ENCODE assay signal across 1 cellular context in the genomic region with DNA sequence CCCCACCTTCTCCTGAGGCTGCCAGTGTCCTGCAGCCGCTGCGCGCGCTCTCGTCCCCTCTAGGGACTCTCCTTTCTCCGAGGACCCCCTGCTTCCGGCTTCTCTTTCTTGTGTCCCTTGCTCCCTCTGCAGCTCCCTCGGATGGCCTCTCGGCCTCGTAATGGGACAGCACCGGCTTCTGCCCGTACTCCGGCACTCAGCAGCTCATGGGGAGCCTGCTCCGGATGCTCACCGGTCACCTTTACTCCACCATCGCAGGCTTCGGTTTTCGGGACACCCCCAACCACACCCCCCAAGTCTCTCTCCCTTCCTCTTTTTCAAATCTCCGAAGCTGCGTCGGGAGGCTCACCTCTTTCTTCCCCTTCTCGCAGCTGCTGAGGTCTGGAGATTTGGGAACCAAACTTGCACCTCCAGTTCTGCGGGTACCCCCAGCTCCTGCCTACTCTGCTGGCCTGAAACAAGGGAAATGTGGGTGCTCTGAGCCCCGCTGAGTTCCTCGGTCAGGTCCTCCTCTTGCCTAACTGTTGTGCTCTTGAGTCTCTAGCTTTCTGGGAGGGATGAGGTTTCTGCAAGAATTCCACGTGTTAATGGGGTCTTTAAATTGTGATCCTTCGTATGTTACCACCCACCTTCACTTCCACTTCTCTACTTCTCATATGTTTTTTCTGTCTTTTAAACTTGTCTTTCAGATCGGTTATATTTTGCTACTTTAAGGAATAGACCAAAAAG.
TF ChIP-seq lines count a peak whose summit lies in the region.

No MANE protein-coding gene starts in this region.

TF ChIP-seq in K562, 482 proteins besides CTCF, POLR2A, EP300 and RAD21 (continued from another document and continues in another):
- TF ChIP-seq, protein P1, sequence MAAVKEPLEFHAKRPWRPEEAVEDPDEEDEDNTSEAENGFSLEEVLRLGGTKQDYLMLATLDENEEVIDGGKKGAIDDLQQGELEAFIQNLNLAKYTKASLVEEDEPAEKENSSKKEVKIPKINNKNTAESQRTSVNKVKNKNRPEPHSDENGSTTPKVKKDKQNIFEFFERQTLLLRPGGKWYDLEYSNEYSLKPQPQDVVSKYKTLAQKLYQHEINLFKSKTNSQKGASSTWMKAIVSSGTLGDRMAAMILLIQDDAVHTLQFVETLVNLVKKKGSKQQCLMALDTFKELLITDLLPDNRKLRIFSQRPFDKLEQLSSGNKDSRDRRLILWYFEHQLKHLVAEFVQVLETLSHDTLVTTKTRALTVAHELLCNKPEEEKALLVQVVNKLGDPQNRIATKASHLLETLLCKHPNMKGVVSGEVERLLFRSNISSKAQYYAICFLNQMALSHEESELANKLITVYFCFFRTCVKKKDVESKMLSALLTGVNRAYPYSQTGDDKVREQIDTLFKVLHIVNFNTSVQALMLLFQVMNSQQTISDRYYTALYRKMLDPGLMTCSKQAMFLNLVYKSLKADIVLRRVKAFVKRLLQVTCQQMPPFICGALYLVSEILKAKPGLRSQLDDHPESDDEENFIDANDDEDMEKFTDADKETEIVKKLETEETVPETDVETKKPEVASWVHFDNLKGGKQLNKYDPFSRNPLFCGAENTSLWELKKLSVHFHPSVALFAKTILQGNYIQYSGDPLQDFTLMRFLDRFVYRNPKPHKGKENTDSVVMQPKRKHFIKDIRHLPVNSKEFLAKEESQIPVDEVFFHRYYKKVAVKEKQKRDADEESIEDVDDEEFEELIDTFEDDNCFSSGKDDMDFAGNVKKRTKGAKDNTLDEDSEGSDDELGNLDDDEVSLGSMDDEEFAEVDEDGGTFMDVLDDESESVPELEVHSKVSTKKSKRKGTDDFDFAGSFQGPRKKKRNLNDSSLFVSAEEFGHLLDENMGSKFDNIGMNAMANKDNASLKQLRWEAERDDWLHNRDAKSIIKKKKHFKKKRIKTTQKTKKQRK (IDR thresholded peaks at IDR 0.05; ENCODE audit: borderline replicate concordance, low read depth, low read length): no peak
- 0 out of 2 replicates have a peak, but pooled peaks have one; percentile 16 for TF ChIP-seq TARDBP (IDR thresholded peaks at IDR 0.05)
- TF ChIP-seq TBL1XR1 (IDR thresholded peaks at IDR 0.05; ENCODE audit: low read length in 2 of 2): no peak
- TF ChIP-seq CC2D1A (IDR thresholded peaks at IDR 0.05): no peak
- no peak for TF ChIP-seq SRSF3 (IDR thresholded peaks at IDR 0.05; ENCODE audit: insufficient read depth, low read length)
- TF ChIP-seq TAF7 (tag; IDR thresholded peaks at IDR 0.05): no peak
- TF ChIP-seq NUFIP1 (IDR thresholded peaks at IDR 0.05; ENCODE audit: partially characterized antibody): no peak
- no peak for TF ChIP-seq TCF7L2 (IDR thresholded peaks at IDR 0.05; ENCODE audit: low read depth, low read length)
- no peak for TF ChIP-seq POLR2G (IDR thresholded peaks at IDR 0.05; ENCODE audit: low read depth, low read length)
- no peak for TF ChIP-seq CCNT2 (IDR thresholded peaks at IDR 0.05; ENCODE audit: borderline replicate concordance, extremely low read depth, insufficient read length, low read depth, low read length)
- TF ChIP-seq, protein P2, sequence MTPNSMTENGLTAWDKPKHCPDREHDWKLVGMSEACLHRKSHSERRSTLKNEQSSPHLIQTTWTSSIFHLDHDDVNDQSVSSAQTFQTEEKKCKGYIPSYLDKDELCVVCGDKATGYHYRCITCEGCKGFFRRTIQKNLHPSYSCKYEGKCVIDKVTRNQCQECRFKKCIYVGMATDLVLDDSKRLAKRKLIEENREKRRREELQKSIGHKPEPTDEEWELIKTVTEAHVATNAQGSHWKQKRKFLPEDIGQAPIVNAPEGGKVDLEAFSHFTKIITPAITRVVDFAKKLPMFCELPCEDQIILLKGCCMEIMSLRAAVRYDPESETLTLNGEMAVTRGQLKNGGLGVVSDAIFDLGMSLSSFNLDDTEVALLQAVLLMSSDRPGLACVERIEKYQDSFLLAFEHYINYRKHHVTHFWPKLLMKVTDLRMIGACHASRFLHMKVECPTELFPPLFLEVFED (CRISPR knock-in tag; conservative IDR thresholded peaks at IDR 0.05): no peak
- TF ChIP-seq ZNF586 (CRISPR knock-in tag; conservative IDR thresholded peaks at IDR 0.05): no peak
- no peak; the same call in 1 of the 2 replicates for TF ChIP-seq ETV5 (CRISPR knock-in tag; IDR thresholded peaks at IDR 0.05; ENCODE audit: low read depth)
- no peak for TF ChIP-seq PHB2 (IDR thresholded peaks at IDR 0.05; ENCODE audit: low read depth)
- peak; percentile 54 for TF ChIP-seq ELF1 (tag; IDR thresholded peaks at IDR 0.05)
- no peak for TF ChIP-seq YY1 (IDR thresholded peaks at IDR 0.05; ENCODE audit: borderline replicate concordance in 1 of 3, control insufficient read depth in 1 of 3, extremely low read depth in 1 of 3, insufficient read depth in 3 of 3, insufficient read length in 1 of 3, insufficient replicate concordance in 2 of 3, low read depth in 1 of 3, low read length in 2 of 3)
- TF ChIP-seq ZKSCAN8 (CRISPR knock-in tag; IDR thresholded peaks at IDR 0.05): no peak
- 0 out of 2 replicates have a peak, but pooled peaks have one; percentile 27 for TF ChIP-seq ZEB2 (IDR thresholded peaks at IDR 0.05)
- no peak for TF ChIP-seq NFATC3 (IDR thresholded peaks at IDR 0.05)
- TF ChIP-seq, protein P3, sequence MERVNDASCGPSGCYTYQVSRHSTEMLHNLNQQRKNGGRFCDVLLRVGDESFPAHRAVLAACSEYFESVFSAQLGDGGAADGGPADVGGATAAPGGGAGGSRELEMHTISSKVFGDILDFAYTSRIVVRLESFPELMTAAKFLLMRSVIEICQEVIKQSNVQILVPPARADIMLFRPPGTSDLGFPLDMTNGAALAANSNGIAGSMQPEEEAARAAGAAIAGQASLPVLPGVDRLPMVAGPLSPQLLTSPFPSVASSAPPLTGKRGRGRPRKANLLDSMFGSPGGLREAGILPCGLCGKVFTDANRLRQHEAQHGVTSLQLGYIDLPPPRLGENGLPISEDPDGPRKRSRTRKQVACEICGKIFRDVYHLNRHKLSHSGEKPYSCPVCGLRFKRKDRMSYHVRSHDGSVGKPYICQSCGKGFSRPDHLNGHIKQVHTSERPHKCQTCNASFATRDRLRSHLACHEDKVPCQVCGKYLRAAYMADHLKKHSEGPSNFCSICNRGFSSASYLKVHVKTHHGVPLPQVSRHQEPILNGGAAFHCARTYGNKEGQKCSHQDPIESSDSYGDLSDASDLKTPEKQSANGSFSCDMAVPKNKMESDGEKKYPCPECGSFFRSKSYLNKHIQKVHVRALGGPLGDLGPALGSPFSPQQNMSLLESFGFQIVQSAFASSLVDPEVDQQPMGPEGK (CRISPR knock-in tag; IDR thresholded peaks at IDR 0.05; ENCODE audit: borderline replicate concordance): no peak
- TF ChIP-seq, protein P4, sequence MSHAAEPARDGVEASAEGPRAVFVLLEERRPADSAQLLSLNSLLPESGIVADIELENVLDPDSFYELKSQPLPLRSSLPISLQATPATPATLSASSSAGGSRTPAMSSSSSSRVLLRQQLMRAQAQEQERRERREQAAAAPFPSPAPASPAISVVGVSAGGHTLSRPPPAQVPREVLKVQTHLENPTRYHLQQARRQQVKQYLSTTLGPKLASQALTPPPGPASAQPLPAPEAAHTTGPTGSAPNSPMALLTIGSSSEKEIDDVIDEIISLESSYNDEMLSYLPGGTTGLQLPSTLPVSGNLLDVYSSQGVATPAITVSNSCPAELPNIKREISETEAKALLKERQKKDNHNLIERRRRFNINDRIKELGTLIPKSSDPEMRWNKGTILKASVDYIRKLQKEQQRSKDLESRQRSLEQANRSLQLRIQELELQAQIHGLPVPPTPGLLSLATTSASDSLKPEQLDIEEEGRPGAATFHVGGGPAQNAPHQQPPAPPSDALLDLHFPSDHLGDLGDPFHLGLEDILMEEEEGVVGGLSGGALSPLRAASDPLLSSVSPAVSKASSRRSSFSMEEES (CRISPR knock-in tag; IDR thresholded peaks at IDR 0.05): no peak
- no peak; the same call in 1 of the 2 replicates for TF ChIP-seq ZBTB7A (IDR thresholded peaks at IDR 0.05; ENCODE audit: borderline replicate concordance, control insufficient read depth, low read depth, low read length)
- no peak for TF ChIP-seq CREM (IDR thresholded peaks at IDR 0.05; ENCODE audit: low read depth)
- no peak for TF ChIP-seq RNF2 (IDR thresholded peaks at IDR 0.05)
- TF ChIP-seq MTF1 (CRISPR knock-in tag; IDR thresholded peaks at IDR 0.05; ENCODE audit: borderline replicate concordance): no peak
- TF ChIP-seq SREBF2 (CRISPR knock-in tag; IDR thresholded peaks at IDR 0.05): no peak
- peak; percentile 94 for TF ChIP-seq SPI1 (IDR thresholded peaks at IDR 0.05; ENCODE audit: borderline replicate concordance, low read depth, low read length)
- TF ChIP-seq CREBBP (IDR thresholded peaks at IDR 0.05; ENCODE audit: low read depth, low read length): no peak
- no peak for TF ChIP-seq ZNF584 (CRISPR knock-in tag; IDR thresholded peaks at IDR 0.05; ENCODE audit: low read depth)
- TF ChIP-seq, protein P5, sequence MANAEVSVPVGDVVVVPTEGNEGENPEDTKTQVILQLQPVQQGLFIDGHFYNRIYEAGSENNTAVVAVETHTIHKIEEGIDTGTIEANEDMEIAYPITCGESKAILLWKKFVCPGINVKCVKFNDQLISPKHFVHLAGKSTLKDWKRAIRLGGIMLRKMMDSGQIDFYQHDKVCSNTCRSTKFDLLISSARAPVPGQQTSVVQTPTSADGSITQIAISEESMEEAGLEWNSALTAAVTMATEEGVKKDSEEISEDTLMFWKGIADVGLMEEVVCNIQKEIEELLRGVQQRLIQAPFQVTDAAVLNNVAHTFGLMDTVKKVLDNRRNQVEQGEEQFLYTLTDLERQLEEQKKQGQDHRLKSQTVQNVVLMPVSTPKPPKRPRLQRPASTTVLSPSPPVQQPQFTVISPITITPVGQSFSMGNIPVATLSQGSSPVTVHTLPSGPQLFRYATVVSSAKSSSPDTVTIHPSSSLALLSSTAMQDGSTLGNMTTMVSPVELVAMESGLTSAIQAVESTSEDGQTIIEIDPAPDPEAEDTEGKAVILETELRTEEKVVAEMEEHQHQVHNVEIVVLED (CRISPR knock-in tag; IDR thresholded peaks at IDR 0.05): no peak
- TF ChIP-seq, protein P6, sequence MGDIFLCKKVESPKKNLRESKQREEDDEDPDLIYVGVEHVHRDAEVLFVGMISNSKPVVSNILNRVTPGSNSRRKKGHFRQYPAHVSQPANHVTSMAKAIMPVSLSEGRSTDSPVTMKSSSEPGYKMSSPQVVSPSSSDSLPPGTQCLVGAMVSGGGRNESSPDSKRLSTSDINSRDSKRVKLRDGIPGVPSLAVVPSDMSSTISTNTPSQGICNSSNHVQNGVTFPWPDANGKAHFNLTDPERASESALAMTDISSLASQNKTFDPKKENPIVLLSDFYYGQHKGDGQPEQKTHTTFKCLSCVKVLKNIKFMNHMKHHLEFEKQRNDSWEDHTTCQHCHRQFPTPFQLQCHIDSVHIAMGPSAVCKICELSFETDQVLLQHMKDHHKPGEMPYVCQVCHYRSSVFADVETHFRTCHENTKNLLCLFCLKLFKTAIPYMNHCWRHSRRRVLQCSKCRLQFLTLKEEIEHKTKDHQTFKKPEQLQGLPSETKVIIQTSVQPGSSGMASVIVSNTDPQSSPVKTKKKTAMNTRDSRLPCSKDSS (IDR thresholded peaks at IDR 0.05; ENCODE audit: low read depth, partially characterized antibody): no peak
- no peak for TF ChIP-seq ZNF217 (CRISPR knock-in tag; IDR thresholded peaks at IDR 0.05)
- TF ChIP-seq, protein P7, sequence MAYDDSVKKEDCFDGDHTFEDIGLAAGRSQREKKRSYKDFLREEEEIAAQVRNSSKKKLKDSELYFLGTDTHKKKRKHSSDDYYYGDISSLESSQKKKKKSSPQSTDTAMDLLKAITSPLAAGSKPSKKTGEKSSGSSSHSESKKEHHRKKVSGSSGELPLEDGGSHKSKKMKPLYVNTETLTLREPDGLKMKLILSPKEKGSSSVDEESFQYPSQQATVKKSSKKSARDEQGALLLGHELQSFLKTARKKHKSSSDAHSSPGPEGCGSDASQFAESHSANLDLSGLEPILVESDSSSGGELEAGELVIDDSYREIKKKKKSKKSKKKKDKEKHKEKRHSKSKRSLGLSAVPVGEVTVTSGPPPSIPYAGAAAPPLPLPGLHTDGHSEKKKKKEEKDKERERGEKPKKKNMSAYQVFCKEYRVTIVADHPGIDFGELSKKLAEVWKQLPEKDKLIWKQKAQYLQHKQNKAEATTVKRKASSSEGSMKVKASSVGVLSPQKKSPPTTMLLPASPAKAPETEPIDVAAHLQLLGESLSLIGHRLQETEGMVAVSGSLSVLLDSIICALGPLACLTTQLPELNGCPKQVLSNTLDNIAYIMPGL (CRISPR knock-in tag; IDR thresholded peaks at IDR 0.05): no peak
- TF ChIP-seq, protein P8, sequence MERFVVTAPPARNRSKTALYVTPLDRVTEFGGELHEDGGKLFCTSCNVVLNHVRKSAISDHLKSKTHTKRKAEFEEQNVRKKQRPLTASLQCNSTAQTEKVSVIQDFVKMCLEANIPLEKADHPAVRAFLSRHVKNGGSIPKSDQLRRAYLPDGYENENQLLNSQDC (CRISPR knock-in tag; IDR thresholded peaks at IDR 0.05): no peak
- TF ChIP-seq HNRNPH1 (optimal IDR thresholded peaks at IDR 0.05; ENCODE audit: low read depth, low read length): no peak
- no peak for TF ChIP-seq JUND (IDR thresholded peaks at IDR 0.05; ENCODE audit: borderline replicate concordance, low read depth, low read length)
- TF ChIP-seq JUND (tag; IDR thresholded peaks at IDR 0.05; ENCODE audit: borderline replicate concordance, low read depth, low read length): no peak
- no peak for TF ChIP-seq FOXM1 (IDR thresholded peaks at IDR 0.05; ENCODE audit: low read depth)
- no peak for TF ChIP-seq FOXM1 (CRISPR knock-in tag; IDR thresholded peaks at IDR 0.05; ENCODE audit: low read depth)
- no peak for TF ChIP-seq SETDB1 (IDR thresholded peaks at IDR 0.05; ENCODE audit: low read length)
- TF ChIP-seq, protein P9, sequence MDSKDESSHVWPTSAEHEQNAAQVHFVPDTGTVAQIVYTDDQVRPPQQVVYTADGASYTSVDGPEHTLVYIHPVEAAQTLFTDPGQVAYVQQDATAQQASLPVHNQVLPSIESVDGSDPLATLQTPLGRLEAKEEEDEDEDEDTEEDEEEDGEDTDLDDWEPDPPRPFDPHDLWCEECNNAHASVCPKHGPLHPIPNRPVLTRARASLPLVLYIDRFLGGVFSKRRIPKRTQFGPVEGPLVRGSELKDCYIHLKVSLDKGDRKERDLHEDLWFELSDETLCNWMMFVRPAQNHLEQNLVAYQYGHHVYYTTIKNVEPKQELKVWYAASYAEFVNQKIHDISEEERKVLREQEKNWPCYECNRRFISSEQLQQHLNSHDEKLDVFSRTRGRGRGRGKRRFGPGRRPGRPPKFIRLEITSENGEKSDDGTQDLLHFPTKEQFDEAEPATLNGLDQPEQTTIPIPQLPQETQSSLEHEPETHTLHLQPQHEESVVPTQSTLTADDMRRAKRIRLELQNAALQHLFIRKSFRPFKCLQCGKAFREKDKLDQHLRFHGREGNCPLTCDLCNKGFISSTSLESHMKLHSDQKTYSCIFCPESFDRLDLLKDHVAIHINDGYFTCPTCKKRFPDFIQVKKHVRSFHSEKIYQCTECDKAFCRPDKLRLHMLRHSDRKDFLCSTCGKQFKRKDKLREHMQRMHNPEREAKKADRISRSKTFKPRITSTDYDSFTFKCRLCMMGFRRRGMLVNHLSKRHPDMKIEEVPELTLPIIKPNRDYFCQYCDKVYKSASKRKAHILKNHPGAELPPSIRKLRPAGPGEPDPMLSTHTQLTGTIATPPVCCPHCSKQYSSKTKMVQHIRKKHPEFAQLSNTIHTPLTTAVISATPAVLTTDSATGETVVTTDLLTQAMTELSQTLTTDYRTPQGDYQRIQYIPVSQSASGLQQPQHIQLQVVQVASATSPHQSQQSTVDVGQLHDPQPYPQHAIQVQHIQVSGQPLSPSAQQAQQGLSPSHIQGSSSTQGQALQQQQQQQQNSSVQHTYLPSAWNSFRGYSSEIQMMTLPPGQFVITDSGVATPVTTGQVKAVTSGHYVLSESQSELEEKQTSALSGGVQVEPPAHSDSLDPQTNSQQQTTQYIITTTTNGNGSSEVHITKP (IDR thresholded peaks at IDR 0.05; ENCODE audit: partially characterized antibody): peak; percentile 75
- TF ChIP-seq SRSF1 (IDR thresholded peaks at IDR 0.05; ENCODE audit: low read depth, low read length): no peak
- TF ChIP-seq SUPT5H (IDR thresholded peaks at IDR 0.05): no peak
- TF ChIP-seq CTBP1 (IDR thresholded peaks at IDR 0.05; ENCODE audit: borderline replicate concordance): no peak
- peak in 1 of 2 experiments; percentile 27; a peak in 2 of 4 replicates for TF ChIP-seq NRF1 (conservative IDR thresholded peaks at IDR 0.05 in 1 of 2, IDR thresholded peaks at IDR 0.05 in 1 of 2)
